Comparison of ENCODE assay signal across 17 cellular contexts in genomic region chr7:105682331-105683070, GRCh38.
A peak's percentile ranks its signal among the peaks of the same experiment; 100 is the strongest.
DNase-seq lines count a peak whose midpoint lies in the region; ATAC-seq, FAIRE-seq and TF ChIP-seq lines count a peak whose summit lies in the region.
"Had no signal": no experiment of that assay in that cellular context is flagged by ENCODE, and none has a peak within 500 bp of the region (broad histone marks: within the 10 kb centered on the region; RNA-seq: fewer than 3 reads in every experiment).

No MANE protein-coding gene starts in this region.

- TF ChIP-seq POLR2A in spleen (IDR thresholded peaks at IDR 0.05): no peak

- H3K27ac ChIP-seq in pancreas (no peak overlapping the region), spleen (peak overlapping the region in 1 of 8 donors; percentile 4)
- H3K27ac ChIP-seq: coronary artery, Peyer's patch, sigmoid colon had no signal

- peaks cover 4 to 18% (median 17%) of the 10 kb centered on the region in 3 donors for H3K4me1 ChIP-seq in pancreas
- peaks cover 13 to 46% (median 23%) of the 10 kb centered on the region in 6 donors for H3K4me1 ChIP-seq in spleen

- intact Hi-C loops in pancreas (cut with DNase I) (no loop called here), spleen (cut with DNase I; ENCODE audit: low total_unique reads) (no loop called here)

- H3K9me3 ChIP-seq in pancreas: no peaks in the 10 kb centered on the region
- H3K9me3 ChIP-seq in spleen: no peaks in the 10 kb centered on the region
- H3K9me3 ChIP-seq: esophagus muscularis mucosa, Peyer's patch, sigmoid colon, vagina had no signal

- no peak for FAIRE-seq in pancreas (lab: Jason Lieb, UNC)

- H3K4me3 ChIP-seq in pancreas: no peak overlapping the region
- H3K4me3 ChIP-seq in spleen: no peak overlapping the region
- H3K4me3 ChIP-seq: coronary artery, esophagus muscularis mucosa, Peyer's patch, sigmoid colon, vagina had no signal

- DNase-seq in DMS53 (lab: John Stamatoyannopoulos, UW): peak; percentile 84
- peak; percentile 68 for DNase-seq in NCI-H128 (lab: John Stamatoyannopoulos, UW; ENCODE audit: unreplicated experiment)
- DNase-seq in NCI-H748 treated with DMSO at 0.1 percent for 48 hours (lab: John Stamatoyannopoulos, UW): peak; percentile 24
- DNase-seq in fibroblast of gingiva (ENCODE audit: low read depth): peak; percentile 42
- DNase-seq in pancreas: no peak
- DNase-seq in spleen: no peak
- no peak for DNase-seq in activated CD4-positive, CD25-positive, alpha-beta regulatory T cell treated with anti-CD3 and anti-CD28 coated beads, Interleukin-2, amount 50 U/mL, for 72 hours
- DNase-seq: activated CD4-positive, alpha-beta memory T cell treated with anti-CD3 and anti-CD28 coated beads, Interleukin-2, amount 10 ng/mL, durations not matched to agents 7 days and 5 days; anterior cingulate cortex; Peyer's patch; sigmoid colon; stimulated activated naive CD8-positive, alpha-beta T cell treated with anti-CD3 and anti-CD28 coated beads, Interleukin-15, Interleukin-2, amounts not matched to agents 100 U/mL and 50 U/mL, for 24 hours; T1000 had no signal

- H3K27me3 ChIP-seq in pancreas: no peaks in the 10 kb centered on the region
- no peaks in the 10 kb centered on the region for H3K27me3 ChIP-seq in spleen (replicated peaks in 1 of 7)
- H3K27me3 ChIP-seq: esophagus muscularis mucosa, Peyer's patch, sigmoid colon, vagina had no signal

- no peak for ATAC-seq in pancreas
- no peak for ATAC-seq in GM21619 (IDR thresholded peaks at IDR 0.05; ENCODE audit: unreplicated experiment)
- ATAC-seq: stimulated activated naive CD8-positive, alpha-beta T cell treated with anti-CD3 and anti-CD28 coated beads, Interleukin-15, Interleukin-2, amounts not matched to agents 100 U/mL and 50 U/mL, for 24 hours had no signal

- 71 to 81% methylated on average over 2 of the region's 2 CpGs for WGBS in pancreas, 2 donors
- 57 to 85% (median 78%) methylated on average over 2 of the region's 2 CpGs for WGBS in spleen, 5 donors

- TF ChIP-seq CTCF in pancreas (IDR thresholded peaks at IDR 0.05) (no peak), spleen (IDR thresholded peaks at IDR 0.05 in 8 of 11, conservative IDR thresholded peaks at IDR 0.05 in 3 of 11) (no peak)

- H3K36me3 ChIP-seq in pancreas: no peaks in the 10 kb centered on the region
- H3K36me3 ChIP-seq in spleen: no peaks in the 10 kb centered on the region
- H3K36me3 ChIP-seq: esophagus muscularis mucosa, Peyer's patch, sigmoid colon, vagina had no signal

Comparison
In these comparisons a context has a peak if more than half of its experiments do, and no peak if none do; other contexts are left out.
1. DNase-seq: peak in DMS53 (single experiment), NCI-H128 (single experiment), NCI-H748 treated with DMSO at 0.1 percent for 48 hours (single experiment) and fibroblast of gingiva (single experiment); none in pancreas (0 of 6), spleen (single experiment) and activated CD4-positive, CD25-positive, alpha-beta regulatory T cell treated with anti-CD3 and anti-CD28 coated beads, Interleukin-2, amount 50 U/mL, for 72 hours (single experiment).